1 cellular context compared by ENCODE assay signal in the genomic region with DNA sequence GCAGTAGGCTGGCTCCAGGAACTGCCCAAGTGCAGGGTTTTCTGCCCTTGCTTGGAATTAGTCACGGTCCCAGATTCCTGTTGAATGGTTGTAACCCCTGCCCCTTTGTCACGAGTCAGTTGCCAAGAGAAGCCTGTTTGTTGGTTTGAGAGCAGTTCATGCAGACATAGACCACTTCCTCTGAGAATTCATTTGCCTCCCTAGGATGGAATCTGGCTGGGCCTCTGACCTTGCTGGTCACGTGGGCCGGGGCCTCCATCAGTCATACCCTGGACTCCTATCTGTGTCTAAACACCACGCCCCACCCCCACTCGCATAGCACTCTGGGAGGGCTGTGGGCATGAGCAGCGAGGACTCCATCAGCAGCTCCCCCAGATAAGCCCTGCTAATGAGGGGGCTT.
TF ChIP-seq lines count a peak whose summit lies in the region.
"Not testable (repeated sequence)": the region's sequence is repeated elsewhere in the genome, so short reads cannot be mapped to it uniquely, and the experiment has no call there.

No MANE protein-coding gene starts in this region.

TF ChIP-seq in K562, 482 proteins besides CTCF, POLR2A, EP300 and RAD21 (continued from another document):
- TF ChIP-seq, protein P1, sequence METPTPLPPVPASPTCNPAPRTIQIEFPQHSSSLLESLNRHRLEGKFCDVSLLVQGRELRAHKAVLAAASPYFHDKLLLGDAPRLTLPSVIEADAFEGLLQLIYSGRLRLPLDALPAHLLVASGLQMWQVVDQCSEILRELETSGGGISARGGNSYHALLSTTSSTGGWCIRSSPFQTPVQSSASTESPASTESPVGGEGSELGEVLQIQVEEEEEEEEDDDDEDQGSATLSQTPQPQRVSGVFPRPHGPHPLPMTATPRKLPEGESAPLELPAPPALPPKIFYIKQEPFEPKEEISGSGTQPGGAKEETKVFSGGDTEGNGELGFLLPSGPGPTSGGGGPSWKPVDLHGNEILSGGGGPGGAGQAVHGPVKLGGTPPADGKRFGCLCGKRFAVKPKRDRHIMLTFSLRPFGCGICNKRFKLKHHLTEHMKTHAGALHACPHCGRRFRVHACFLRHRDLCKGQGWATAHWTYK (CRISPR knock-in tag; IDR thresholded peaks at IDR 0.05) = peak; percentile 90; the same call in 1 of the 2 replicates
- not testable (repeated sequence) for TF ChIP-seq ATF1 (CRISPR knock-in tag; IDR thresholded peaks at IDR 0.05); MYC (IDR thresholded peaks at IDR 0.05; ENCODE audit: low read depth, low read length)
- peak; percentile 54 for TF ChIP-seq ATF1 (tag; IDR thresholded peaks at IDR 0.05)
- peak; percentile 74 for TF ChIP-seq E2F3 (CRISPR knock-in tag; IDR thresholded peaks at IDR 0.05)
- TF ChIP-seq MYC (CRISPR knock-in tag; IDR thresholded peaks at IDR 0.05; ENCODE audit: borderline replicate concordance, low read depth) = peak; percentile 72; the same call in 1 of the 2 replicates
- TF ChIP-seq, protein P2, sequence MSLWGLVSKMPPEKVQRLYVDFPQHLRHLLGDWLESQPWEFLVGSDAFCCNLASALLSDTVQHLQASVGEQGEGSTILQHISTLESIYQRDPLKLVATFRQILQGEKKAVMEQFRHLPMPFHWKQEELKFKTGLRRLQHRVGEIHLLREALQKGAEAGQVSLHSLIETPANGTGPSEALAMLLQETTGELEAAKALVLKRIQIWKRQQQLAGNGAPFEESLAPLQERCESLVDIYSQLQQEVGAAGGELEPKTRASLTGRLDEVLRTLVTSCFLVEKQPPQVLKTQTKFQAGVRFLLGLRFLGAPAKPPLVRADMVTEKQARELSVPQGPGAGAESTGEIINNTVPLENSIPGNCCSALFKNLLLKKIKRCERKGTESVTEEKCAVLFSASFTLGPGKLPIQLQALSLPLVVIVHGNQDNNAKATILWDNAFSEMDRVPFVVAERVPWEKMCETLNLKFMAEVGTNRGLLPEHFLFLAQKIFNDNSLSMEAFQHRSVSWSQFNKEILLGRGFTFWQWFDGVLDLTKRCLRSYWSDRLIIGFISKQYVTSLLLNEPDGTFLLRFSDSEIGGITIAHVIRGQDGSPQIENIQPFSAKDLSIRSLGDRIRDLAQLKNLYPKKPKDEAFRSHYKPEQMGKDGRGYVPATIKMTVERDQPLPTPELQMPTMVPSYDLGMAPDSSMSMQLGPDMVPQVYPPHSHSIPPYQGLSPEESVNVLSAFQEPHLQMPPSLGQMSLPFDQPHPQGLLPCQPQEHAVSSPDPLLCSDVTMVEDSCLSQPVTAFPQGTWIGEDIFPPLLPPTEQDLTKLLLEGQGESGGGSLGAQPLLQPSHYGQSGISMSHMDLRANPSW (CRISPR knock-in tag; IDR thresholded peaks at IDR 0.05) = peak; percentile 10; the same call in 1 of the 2 replicates
TF ChIP-seq in K562: peak in this region for 108; not testable (repeated sequence) for 374.
